1 cellular context compared by ENCODE assay signal in genomic region chr21:45014747-45015468, GRCh38.
TF ChIP-seq lines count a peak whose summit lies in the region.

No MANE protein-coding gene starts in this region.

TF ChIP-seq in HepG2, 621 proteins besides CTCF, POLR2A, EP300 and RAD21 (continues in another document):
- TF ChIP-seq SATB2 (CRISPR knock-in tag; IDR thresholded peaks at IDR 0.05) (no peak), XBP1 (CRISPR knock-in tag; IDR thresholded peaks at IDR 0.05) (no peak), NFKB2 (CRISPR knock-in tag; IDR thresholded peaks at IDR 0.05; ENCODE audit: borderline replicate concordance) (no peak), MXD1 (CRISPR knock-in tag; IDR thresholded peaks at IDR 0.05) (no peak), PRDM10 (CRISPR knock-in tag; IDR thresholded peaks at IDR 0.05; ENCODE audit: low read depth) (0 out of 2 replicates have a peak, but pooled peaks have one; percentile 0), ZNF256 (CRISPR knock-in tag; conservative IDR thresholded peaks at IDR 0.05) (no peak), EED (CRISPR knock-in tag; IDR thresholded peaks at IDR 0.05) (no peak), ZBTB46 (CRISPR knock-in tag; IDR thresholded peaks at IDR 0.05; ENCODE audit: borderline replicate concordance) (no peak), ZC3H4 (CRISPR knock-in tag; IDR thresholded peaks at IDR 0.05; ENCODE audit: borderline replicate concordance) (no peak), SRSF4 (IDR thresholded peaks at IDR 0.05; ENCODE audit: low read depth, low read length, poor library complexity, severe bottlenecking) (no peak), ZNF605 (CRISPR knock-in tag; IDR thresholded peaks at IDR 0.05) (no peak), GABPB1 (CRISPR knock-in tag; IDR thresholded peaks at IDR 0.05) (no peak), RORA (CRISPR knock-in tag; IDR thresholded peaks at IDR 0.05) (no peak), ETV5 (CRISPR knock-in tag; IDR thresholded peaks at IDR 0.05; ENCODE audit: borderline replicate concordance) (no peak), ZBTB3 (CRISPR knock-in tag; IDR thresholded peaks at IDR 0.05; ENCODE audit: borderline replicate concordance, low read depth) (no peak), SALL1 (CRISPR knock-in tag; IDR thresholded peaks at IDR 0.05) (no peak), ZBTB1 (CRISPR knock-in tag; IDR thresholded peaks at IDR 0.05; ENCODE audit: borderline replicate concordance) (no peak), ZNF414 (CRISPR knock-in tag; IDR thresholded peaks at IDR 0.05) (no peak), ARID3A (IDR thresholded peaks at IDR 0.05; ENCODE audit: low read depth, low read length) (no peak), FOXM1 (CRISPR knock-in tag; IDR thresholded peaks at IDR 0.05) (no peak), ZNF34 (CRISPR knock-in tag; IDR thresholded peaks at IDR 0.05; ENCODE audit: borderline replicate concordance) (no peak), POGK (CRISPR knock-in tag; conservative IDR thresholded peaks at IDR 0.05) (no peak), TGIF2 (CRISPR knock-in tag; IDR thresholded peaks at IDR 0.05) (no peak), NCOA1 (CRISPR knock-in tag; IDR thresholded peaks at IDR 0.05) (no peak), KDM3A (CRISPR knock-in tag; IDR thresholded peaks at IDR 0.05; ENCODE audit: low read depth) (no peak), RFX3 (CRISPR knock-in tag; IDR thresholded peaks at IDR 0.05) (no peak), ZNF747 (CRISPR knock-in tag; IDR thresholded peaks at IDR 0.05; ENCODE audit: borderline replicate concordance) (0 out of 2 replicates have a peak, but pooled peaks have one; percentile 31), ARNT (IDR thresholded peaks at IDR 0.05) (no peak), ZNF512B (CRISPR knock-in tag; IDR thresholded peaks at IDR 0.05; ENCODE audit: borderline replicate concordance) (no peak), ZNF18 (CRISPR knock-in tag; IDR thresholded peaks at IDR 0.05; ENCODE audit: insufficient replicate concordance) (no peak), MIXL1 (CRISPR knock-in tag; IDR thresholded peaks at IDR 0.05) (no peak), ZNF446 (CRISPR knock-in tag; IDR thresholded peaks at IDR 0.05) (no peak), SALL2 (CRISPR knock-in tag; IDR thresholded peaks at IDR 0.05) (no peak), ZSCAN31 (CRISPR knock-in tag; IDR thresholded peaks at IDR 0.05; ENCODE audit: low read depth) (peak; percentile 26; the same call in 1 of the 2 replicates), TCF7L2 (IDR thresholded peaks at IDR 0.05; ENCODE audit: low read depth, low read length) (no peak), ZNF142 (CRISPR knock-in tag; IDR thresholded peaks at IDR 0.05) (no peak), MED1 (CRISPR knock-in tag; IDR thresholded peaks at IDR 0.05) (no peak), PHB2 (IDR thresholded peaks at IDR 0.05; ENCODE audit: partially characterized antibody) (no peak), ZNF367 (CRISPR knock-in tag; IDR thresholded peaks at IDR 0.05; ENCODE audit: borderline replicate concordance) (no peak), ZNF615 (CRISPR knock-in tag; IDR thresholded peaks at IDR 0.05; ENCODE audit: borderline replicate concordance) (no peak), ZNF20 (CRISPR knock-in tag; IDR thresholded peaks at IDR 0.05) (no peak), MAX (IDR thresholded peaks at IDR 0.05) (no peak), ZFP1 (CRISPR knock-in tag; IDR thresholded peaks at IDR 0.05) (no peak), SNAPC2 (CRISPR knock-in tag; IDR thresholded peaks at IDR 0.05) (no peak), MTF1 (CRISPR knock-in tag; IDR thresholded peaks at IDR 0.05) (no peak)
